ENCODE assay signal across 16 cellular contexts in the genomic region with DNA sequence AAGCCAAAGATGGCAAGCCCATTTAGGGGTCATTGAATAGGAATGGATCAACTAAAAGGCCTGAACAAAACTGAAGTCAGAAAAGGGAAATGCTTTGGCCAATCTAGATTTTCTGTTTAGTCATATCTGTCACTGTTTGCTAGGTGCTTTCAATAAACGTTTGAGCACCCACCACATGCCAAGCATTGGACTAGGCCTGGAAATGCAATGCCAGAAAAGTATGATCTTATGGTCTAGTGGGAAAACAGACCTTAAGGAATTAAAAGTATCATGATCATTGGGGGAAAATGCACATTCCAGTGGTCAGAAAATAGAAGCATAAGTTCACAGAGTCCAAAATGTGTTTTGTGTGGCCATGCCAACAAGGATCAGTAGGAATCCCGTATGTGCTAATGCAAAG.
DNase-seq lines count a peak whose midpoint lies in the region; ATAC-seq and TF ChIP-seq lines count a peak whose summit lies in the region.
"Had no signal": no experiment of that assay in that cellular context is flagged by ENCODE, and none has a peak within 500 bp of the region (broad histone marks: within the 10 kb centered on the region; RNA-seq: fewer than 3 reads in every experiment).

No MANE protein-coding gene starts in this region.

- 0 out of 2 replicates have a peak overlapping the region, but pooled peaks have one; percentile 30 for H2AFZ ChIP-seq in OCI-LY3 (ENCODE audit: low read depth, low read length)

- H3K4me3 ChIP-seq in OCI-LY3 (ENCODE audit: low read length) (peak overlapping the region; percentile 31; the same call in 1 of the 2 replicates), fibroblast of pulmonary artery (replicated peaks; ENCODE audit: low read depth, low read length) (no peak overlapping the region)

- peaks cover 42% of the 10 kb centered on the region for H3K4me1 ChIP-seq in OCI-LY3 (ENCODE audit: low read length)

- no peaks in the 10 kb centered on the region for H3K79me2 ChIP-seq in OCI-LY3 (ENCODE audit: low read length)

- TF ChIP-seq CTCF in OCI-LY3 (IDR thresholded peaks at IDR 0.05; ENCODE audit: low read depth, low read length) (no peak), fibroblast of pulmonary artery (IDR thresholded peaks at IDR 0.05; ENCODE audit: low read length, missing control alignments) (no peak)

- no peaks in the 10 kb centered on the region for H3K9me3 ChIP-seq in OCI-LY3 (ENCODE audit: insufficient read depth, low read length)

- no peaks in the 10 kb centered on the region for H4K20me1 ChIP-seq in OCI-LY3 (ENCODE audit: insufficient read depth, low read length)

- peak; percentile 54 for ATAC-seq in GM21390 (IDR thresholded peaks at IDR 0.05; ENCODE audit: unreplicated experiment)
- no peak for ATAC-seq in HG02852 (IDR thresholded peaks at IDR 0.05; ENCODE audit: unreplicated experiment)
- ATAC-seq in GM18517 (IDR thresholded peaks at IDR 0.05; ENCODE audit: unreplicated experiment), result no peak
- no peak for ATAC-seq in HG02623 (IDR thresholded peaks at IDR 0.05; ENCODE audit: unreplicated experiment)
- no peak for ATAC-seq in GM21737 (IDR thresholded peaks at IDR 0.05; ENCODE audit: unreplicated experiment)

- no peaks in the 10 kb centered on the region for H3K36me3 ChIP-seq in OCI-LY3 (replicated peaks; ENCODE audit: low read depth, low read length)

- peak overlapping the region; percentile 30 for H3K27ac ChIP-seq in OCI-LY3 (ENCODE audit: low read length)

- DNase-seq in EL (peak; percentile 61), fibroblast of pulmonary artery (ENCODE audit: low read depth) (peak; percentile 39)
- DNase-seq: activated CD4-positive, CD25-positive, alpha-beta regulatory T cell; activated naive CD8-positive, alpha-beta T cell treated with anti-CD3 and anti-CD28 coated beads, Interleukin-2, amount 10 ng/mL, durations not matched to agents 7 days and 5 days; DND-41; MM.1S; NCI-H2171 treated with DMSO at 0.1 percent for 48 hours; right cardiac atrium; stimulated activated CD4-positive, alpha-beta T cell treated with anti-CD3 and anti-CD28 coated beads, Interleukin-4, amount 100 ng/mL, for 4 hours; stimulated activated naive CD4-positive, alpha-beta T cell had no signal

- H3K4me2 ChIP-seq in OCI-LY3 (ENCODE audit: low read length), result peak overlapping the region; percentile 53

- no peak overlapping the region for H3K9ac ChIP-seq in OCI-LY3 (ENCODE audit: low read length)

- no peaks in the 10 kb centered on the region for H3K27me3 ChIP-seq in OCI-LY3 (ENCODE audit: low read depth, low read length)
